ENCODE assay signal across 8 cellular contexts in genomic region chr11:9861860-9862725, GRCh38.
A peak's percentile ranks its signal among the peaks of the same experiment; 100 is the strongest.
DNase-seq lines count a peak whose midpoint lies in the region; ATAC-seq and TF ChIP-seq lines count a peak whose summit lies in the region.

No MANE protein-coding gene starts in this region.

- no peaks in the 10 kb centered on the region for H3K36me3 Mint-ChIP-seq in Caco-2 (ENCODE audit: insufficient read depth, unreplicated experiment)

- H3K4me1 ChIP-seq in Caco-2 (peaks cover 60% of the 10 kb centered on the region), osteoblast (ENCODE audit: insufficient read depth, low read length) (peaks cover 43% of the 10 kb centered on the region)

- no peak overlapping the region for H3K4me3 Mint-ChIP-seq in Caco-2 (ENCODE audit: unreplicated experiment)

- H3K27me3 Mint-ChIP-seq in Caco-2 (ENCODE audit: insufficient read depth, unreplicated experiment), result no peaks in the 10 kb centered on the region

- H3K27ac Mint-ChIP-seq in Caco-2 (ENCODE audit: unreplicated experiment), result no peak overlapping the region

- H3K27me3 ChIP-seq in Caco-2 (replicated peaks; ENCODE audit: control insufficient read depth, insufficient read depth, low read length) (no peaks in the 10 kb centered on the region), osteoblast (ENCODE audit: insufficient read depth, low read length) (no peaks in the 10 kb centered on the region)

- CTCF ChIA-PET in Caco-2 (lab: Charles Lee), result interaction anchor here (0.7 to 1.3 kb wide), 5 partner anchors 49 to 215 kb away, joined by 3 to 7 read pairs (median 4); no protein-coding TSS in a partner anchor

- peaks cover 41% of the 10 kb centered on the region for H3K4me1 Mint-ChIP-seq in Caco-2 (ENCODE audit: low read depth, unreplicated experiment)

- H2AFZ ChIP-seq in osteoblast (ENCODE audit: low read length), result no peak overlapping the region

- ATAC-seq in GM19395 (IDR thresholded peaks at IDR 0.05; ENCODE audit: unreplicated experiment) (peak; percentile 96), HG03460 (IDR thresholded peaks at IDR 0.05; ENCODE audit: unreplicated experiment) (peak; percentile 88)

- H3K4me3 ChIP-seq in Caco-2 (ENCODE audit: low read depth, low read length) (no peak overlapping the region), fibroblast of pulmonary artery (replicated peaks; ENCODE audit: low read depth, low read length) (no peak overlapping the region), osteoblast (ENCODE audit: insufficient read depth, low read length) (no peak overlapping the region), coronary artery (no peak overlapping the region)

- H3K9me3 ChIP-seq in Caco-2, result 0 out of 2 replicates have a peak, but pooled peaks cover 3% of the 10 kb centered on the region
- no peaks in the 10 kb centered on the region for H3K9me3 ChIP-seq in osteoblast (ENCODE audit: low read depth, low read length)

- DNase-seq in Caco-2 (peak; percentile 77 to 82), NOMO-1 (lab: John Stamatoyannopoulos, UW; ENCODE audit: unreplicated experiment in 2 of 2) (peak; percentile 59 to 68), fibroblast of pulmonary artery (ENCODE audit: low read depth) (peak; percentile 81), osteoblast (ENCODE audit: insufficient read length, low spot score, missing footprints) (peak; percentile 52), coronary artery (ENCODE audit: low spot score) (no peak)
- DNase-seq in activated CD8-positive, alpha-beta memory T cell treated with anti-CD3 and anti-CD28 coated beads, Interleukin-2, amount 50 U/mL, for 48 hours, result peak; percentile 64

- no TSS peak for BruUV-seq in Caco-2 (replicated peaks; lab: Mats Ljungman, UMichigan)

- no peaks in the 10 kb centered on the region for H3K36me3 ChIP-seq in Caco-2 (ENCODE audit: control insufficient read depth, insufficient read depth, low read length)
- no peaks in the 10 kb centered on the region for H3K36me3 ChIP-seq in osteoblast (ENCODE audit: insufficient read depth, low read length)

- intact Hi-C loops in Caco-2 (cut with micrococcal nuclease; ENCODE audit: unreplicated experiment), result loop anchor here (1.0 to 10.0 kb wide), 5 partner anchors 17 to 461 kb away; no protein-coding TSS in a partner anchor

- POLR2A ChIA-PET in Caco-2 (lab: Charles Lee), result no interaction called here

- H3K4me2 ChIP-seq in osteoblast (ENCODE audit: insufficient read depth, low read length), result no peak overlapping the region

- H3K79me2 ChIP-seq in osteoblast (ENCODE audit: insufficient read depth, low read length), result no peaks in the 10 kb centered on the region

- TF ChIP-seq CTCF in Caco-2 (IDR thresholded peaks at IDR 0.05; ENCODE audit: insufficient read depth in 1 of 2, low read depth in 1 of 2, low read length in 1 of 2, severe bottlenecking in 1 of 2, unreplicated experiment in 1 of 2), result peak; percentile 77 to 87
- peak; percentile 88 for TF ChIP-seq CTCF in fibroblast of pulmonary artery (IDR thresholded peaks at IDR 0.05; ENCODE audit: low read length, missing control alignments)
- peak; percentile 87 for TF ChIP-seq CTCF in osteoblast (IDR thresholded peaks at IDR 0.05; ENCODE audit: extremely low read depth, low read depth, low read length)
- TF ChIP-seq CTCF in coronary artery (IDR thresholded peaks at IDR 0.05), result no peak

- H3K27ac ChIP-seq in osteoblast (ENCODE audit: low read depth, low read length) (peak overlapping the region; percentile 12), coronary artery (no peak overlapping the region)

- H3K9me3 Mint-ChIP-seq in Caco-2 (ENCODE audit: unreplicated experiment), result peaks cover 10% of the 10 kb centered on the region

- no peaks in the 10 kb centered on the region for H4K20me1 ChIP-seq in osteoblast (ENCODE audit: insufficient read depth, low read length)
